In the genomic region with DNA sequence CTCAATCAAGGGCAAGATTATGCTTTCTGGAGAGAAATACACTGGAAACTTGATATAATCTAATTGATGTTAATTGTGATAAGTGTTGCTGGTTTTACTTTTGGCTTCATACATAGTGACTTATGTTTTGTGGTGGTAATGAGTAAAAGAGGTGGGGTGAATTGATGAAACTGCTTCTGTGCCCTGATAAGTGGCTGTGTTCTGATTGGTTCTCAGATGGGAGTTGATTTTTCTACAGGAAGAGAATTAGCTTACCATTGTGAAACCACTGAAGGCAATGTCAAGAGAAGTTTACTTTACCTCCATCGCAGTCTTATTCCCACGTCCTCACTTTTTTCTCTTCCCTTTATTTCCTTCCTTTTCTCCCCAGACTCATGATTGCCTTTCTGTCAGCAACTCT, we compare ENCODE assay signal across 20 cellular contexts.
"Had no signal": no experiment of that assay in that cellular context is flagged by ENCODE, and none has a peak within 500 bp of the region (broad histone marks: within the 10 kb centered on the region; RNA-seq: fewer than 3 reads in every experiment).

No MANE protein-coding gene starts in this region.

- H3K27me3 Mint-ChIP-seq: activated naive CD8-positive, alpha-beta T cell; T-helper 17 cell had no signal

- H3K9me3 Mint-ChIP-seq: activated T-cell treated with anti-CD3 and anti-CD28 coated beads, Interleukin-2, amount 50 U/mL, for 4 hours had no signal

- H3K27ac ChIP-seq: ascending aorta, coronary artery, ovary, SK-N-MC, stomach, thyroid gland had no signal

- H3K9me3 ChIP-seq: ascending aorta, ovary, stomach, thyroid gland, uterus had no signal

- FAIRE-seq: TTC549 had no signal

- H3K4me3 ChIP-seq: ascending aorta, coronary artery, ovary, SK-N-MC, stomach, thyroid gland, uterus had no signal

- DNase-seq: activated CD4-positive, alpha-beta T cell treated with anti-CD3 and anti-CD28 coated beads, Interleukin-2, amount 50 U/mL, for 48 hours; activated CD4-positive, CD25-positive, alpha-beta regulatory T cell; activated effector memory CD4-positive, alpha-beta T cell treated with anti-CD3 and anti-CD28 coated beads, Interleukin-2, amount 50 U/mL, for 16 hours; activated T-cell treated with anti-CD3 and anti-CD28 coated beads, Interleukin-2, amount 50 U/mL, for 4 hours; caudate nucleus; effector CD8-positive, alpha-beta T cell; hypothalamus; left cardiac atrium; mammary epithelial cell; ovary; stomach; T-helper 17 cell; thyroid gland; uterus had no signal

- H3K36me3 Mint-ChIP-seq: activated naive CD8-positive, alpha-beta T cell had no signal

- H3K4me1 ChIP-seq: ascending aorta, stomach, thyroid gland, uterus had no signal

- H3K4me3 Mint-ChIP-seq: activated naive CD8-positive, alpha-beta T cell; activated T-cell treated with anti-CD3 and anti-CD28 coated beads, Interleukin-2, amount 50 U/mL, for 4 hours; nephron; T-helper 17 cell had no signal

- H3K27ac Mint-ChIP-seq: activated naive CD8-positive, alpha-beta T cell; nephron; T-helper 17 cell had no signal

- ATAC-seq: activated T-cell treated with anti-CD3 and anti-CD28 coated beads, Interleukin-2, amount 50 U/mL, for 4 hours; T-helper 17 cell had no signal

- H3K36me3 ChIP-seq: ascending aorta, ovary, thyroid gland, uterus had no signal
